Comparison of ENCODE assay signal across 1 cellular context in the genomic region with DNA sequence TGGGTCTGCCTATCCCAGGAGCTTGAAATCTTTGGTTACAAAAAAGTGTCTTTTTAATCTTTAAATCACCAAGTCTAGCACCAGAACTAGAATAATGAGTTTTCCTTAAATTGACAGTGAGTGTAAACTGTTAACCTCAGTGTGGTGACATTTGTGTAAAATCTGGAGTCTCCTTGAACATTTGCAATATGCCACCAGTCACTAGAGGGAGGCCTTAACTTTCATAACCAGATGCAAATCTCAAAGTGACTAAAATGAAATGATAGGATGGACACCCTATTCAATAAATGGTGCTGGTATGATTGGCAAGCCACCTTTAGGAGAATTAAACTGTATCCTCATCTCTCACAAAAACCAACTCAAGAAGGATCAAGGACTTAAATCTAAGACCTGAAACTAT.
TF ChIP-seq lines count a peak whose summit lies in the region.

No MANE protein-coding gene starts in this region.

TF ChIP-seq in K562, 482 proteins besides CTCF, POLR2A, EP300 and RAD21 (continued from another document):
- TF ChIP-seq, protein P1, sequence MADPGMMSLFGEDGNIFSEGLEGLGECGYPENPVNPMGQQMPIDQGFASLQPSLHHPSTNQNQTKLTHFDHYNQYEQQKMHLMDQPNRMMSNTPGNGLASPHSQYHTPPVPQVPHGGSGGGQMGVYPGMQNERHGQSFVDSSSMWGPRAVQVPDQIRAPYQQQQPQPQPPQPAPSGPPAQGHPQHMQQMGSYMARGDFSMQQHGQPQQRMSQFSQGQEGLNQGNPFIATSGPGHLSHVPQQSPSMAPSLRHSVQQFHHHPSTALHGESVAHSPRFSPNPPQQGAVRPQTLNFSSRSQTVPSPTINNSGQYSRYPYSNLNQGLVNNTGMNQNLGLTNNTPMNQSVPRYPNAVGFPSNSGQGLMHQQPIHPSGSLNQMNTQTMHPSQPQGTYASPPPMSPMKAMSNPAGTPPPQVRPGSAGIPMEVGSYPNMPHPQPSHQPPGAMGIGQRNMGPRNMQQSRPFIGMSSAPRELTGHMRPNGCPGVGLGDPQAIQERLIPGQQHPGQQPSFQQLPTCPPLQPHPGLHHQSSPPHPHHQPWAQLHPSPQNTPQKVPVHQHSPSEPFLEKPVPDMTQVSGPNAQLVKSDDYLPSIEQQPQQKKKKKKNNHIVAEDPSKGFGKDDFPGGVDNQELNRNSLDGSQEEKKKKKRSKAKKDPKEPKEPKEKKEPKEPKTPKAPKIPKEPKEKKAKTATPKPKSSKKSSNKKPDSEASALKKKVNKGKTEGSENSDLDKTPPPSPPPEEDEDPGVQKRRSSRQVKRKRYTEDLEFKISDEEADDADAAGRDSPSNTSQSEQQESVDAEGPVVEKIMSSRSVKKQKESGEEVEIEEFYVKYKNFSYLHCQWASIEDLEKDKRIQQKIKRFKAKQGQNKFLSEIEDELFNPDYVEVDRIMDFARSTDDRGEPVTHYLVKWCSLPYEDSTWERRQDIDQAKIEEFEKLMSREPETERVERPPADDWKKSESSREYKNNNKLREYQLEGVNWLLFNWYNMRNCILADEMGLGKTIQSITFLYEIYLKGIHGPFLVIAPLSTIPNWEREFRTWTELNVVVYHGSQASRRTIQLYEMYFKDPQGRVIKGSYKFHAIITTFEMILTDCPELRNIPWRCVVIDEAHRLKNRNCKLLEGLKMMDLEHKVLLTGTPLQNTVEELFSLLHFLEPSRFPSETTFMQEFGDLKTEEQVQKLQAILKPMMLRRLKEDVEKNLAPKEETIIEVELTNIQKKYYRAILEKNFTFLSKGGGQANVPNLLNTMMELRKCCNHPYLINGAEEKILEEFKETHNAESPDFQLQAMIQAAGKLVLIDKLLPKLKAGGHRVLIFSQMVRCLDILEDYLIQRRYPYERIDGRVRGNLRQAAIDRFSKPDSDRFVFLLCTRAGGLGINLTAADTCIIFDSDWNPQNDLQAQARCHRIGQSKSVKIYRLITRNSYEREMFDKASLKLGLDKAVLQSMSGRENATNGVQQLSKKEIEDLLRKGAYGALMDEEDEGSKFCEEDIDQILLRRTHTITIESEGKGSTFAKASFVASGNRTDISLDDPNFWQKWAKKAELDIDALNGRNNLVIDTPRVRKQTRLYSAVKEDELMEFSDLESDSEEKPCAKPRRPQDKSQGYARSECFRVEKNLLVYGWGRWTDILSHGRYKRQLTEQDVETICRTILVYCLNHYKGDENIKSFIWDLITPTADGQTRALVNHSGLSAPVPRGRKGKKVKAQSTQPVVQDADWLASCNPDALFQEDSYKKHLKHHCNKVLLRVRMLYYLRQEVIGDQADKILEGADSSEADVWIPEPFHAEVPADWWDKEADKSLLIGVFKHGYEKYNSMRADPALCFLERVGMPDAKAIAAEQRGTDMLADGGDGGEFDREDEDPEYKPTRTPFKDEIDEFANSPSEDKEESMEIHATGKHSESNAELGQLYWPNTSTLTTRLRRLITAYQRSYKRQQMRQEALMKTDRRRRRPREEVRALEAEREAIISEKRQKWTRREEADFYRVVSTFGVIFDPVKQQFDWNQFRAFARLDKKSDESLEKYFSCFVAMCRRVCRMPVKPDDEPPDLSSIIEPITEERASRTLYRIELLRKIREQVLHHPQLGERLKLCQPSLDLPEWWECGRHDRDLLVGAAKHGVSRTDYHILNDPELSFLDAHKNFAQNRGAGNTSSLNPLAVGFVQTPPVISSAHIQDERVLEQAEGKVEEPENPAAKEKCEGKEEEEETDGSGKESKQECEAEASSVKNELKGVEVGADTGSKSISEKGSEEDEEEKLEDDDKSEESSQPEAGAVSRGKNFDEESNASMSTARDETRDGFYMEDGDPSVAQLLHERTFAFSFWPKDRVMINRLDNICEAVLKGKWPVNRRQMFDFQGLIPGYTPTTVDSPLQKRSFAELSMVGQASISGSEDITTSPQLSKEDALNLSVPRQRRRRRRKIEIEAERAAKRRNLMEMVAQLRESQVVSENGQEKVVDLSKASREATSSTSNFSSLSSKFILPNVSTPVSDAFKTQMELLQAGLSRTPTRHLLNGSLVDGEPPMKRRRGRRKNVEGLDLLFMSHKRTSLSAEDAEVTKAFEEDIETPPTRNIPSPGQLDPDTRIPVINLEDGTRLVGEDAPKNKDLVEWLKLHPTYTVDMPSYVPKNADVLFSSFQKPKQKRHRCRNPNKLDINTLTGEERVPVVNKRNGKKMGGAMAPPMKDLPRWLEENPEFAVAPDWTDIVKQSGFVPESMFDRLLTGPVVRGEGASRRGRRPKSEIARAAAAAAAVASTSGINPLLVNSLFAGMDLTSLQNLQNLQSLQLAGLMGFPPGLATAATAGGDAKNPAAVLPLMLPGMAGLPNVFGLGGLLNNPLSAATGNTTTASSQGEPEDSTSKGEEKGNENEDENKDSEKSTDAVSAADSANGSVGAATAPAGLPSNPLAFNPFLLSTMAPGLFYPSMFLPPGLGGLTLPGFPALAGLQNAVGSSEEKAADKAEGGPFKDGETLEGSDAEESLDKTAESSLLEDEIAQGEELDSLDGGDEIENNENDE (IDR thresholded peaks at IDR 0.05; ENCODE audit: low read depth, low read length), result no peak
- TF ChIP-seq ZNF311 (CRISPR knock-in tag; IDR thresholded peaks at IDR 0.05), result no peak
TF ChIP-seq in K562: peak in this region for 0.
